28 cellular contexts compared by ENCODE assay signal in genomic region chrX:139560221-139560620, GRCh38. TPM values are rescaled to one million over a fixed set of nuclear protein-coding genes. Genes with fewer than 3 reads are reported as not detected.
DNase-seq lines count a peak whose midpoint lies in the region; ATAC-seq and TF ChIP-seq lines count a peak whose summit lies in the region.
"Had no signal": no experiment of that assay in that cellular context is flagged by ENCODE, and none has a peak within 500 bp of the region (broad histone marks: within the 10 kb centered on the region; RNA-seq: fewer than 3 reads in every experiment).

No MANE protein-coding gene starts in this region.

- TF ChIP-seq POLR2A in IMR-90 (IDR thresholded peaks at IDR 0.05; ENCODE audit: low read depth, low read length) = no peak

- no peak overlapping the region for H3K18ac ChIP-seq in IMR-90 (ENCODE audit: low read depth, low read length)

- H2BK120ac ChIP-seq in IMR-90 (ENCODE audit: low read depth, low read length) = no peak overlapping the region

- H3K23ac ChIP-seq in IMR-90 (ENCODE audit: low read depth, low read length) = no peak overlapping the region

- dilution Hi-C loops in IMR-90 (cut with HindIII; ENCODE audit: low sequenced_read_pairs, unreplicated experiment) = no loop called here

- H4K20me1 ChIP-seq in IMR-90 (ENCODE audit: insufficient read depth, low read length) (no peaks in the 10 kb centered on the region), MM.1S (ENCODE audit: insufficient read depth, low read length) (no peaks in the 10 kb centered on the region)

- H3K27me3 ChIP-seq in IMR-90 (ENCODE audit: control insufficient read depth, insufficient read depth, low read length) = no peaks in the 10 kb centered on the region; the same call in 1 of the 2 replicates
- no peaks in the 10 kb centered on the region for H3K27me3 ChIP-seq in MM.1S (replicated peaks; ENCODE audit: insufficient read depth, low read length)
- H3K27me3 ChIP-seq: body of pancreas, esophagus squamous epithelium had no signal

- H3F3A ChIP-seq in MM.1S (ENCODE audit: insufficient read depth, low read length) = no peaks in the 10 kb centered on the region

- no peak for TF ChIP-seq RAD21 in IMR-90 (IDR thresholded peaks at IDR 0.05; ENCODE audit: low read length)

- no peak overlapping the region for H4K5ac ChIP-seq in IMR-90 (ENCODE audit: low read depth, low read length)

- no peak for ATAC-seq in IMR-90 (ENCODE audit: low read depth)
- ATAC-seq in HG02938 (IDR thresholded peaks at IDR 0.05; ENCODE audit: unreplicated experiment) = no peak
- ATAC-seq: activated CD4-positive, CD25-positive, alpha-beta regulatory T cell treated with anti-CD3 and anti-CD28 coated beads, Interleukin-2, amount 50 U/mL, for 24 hours had no signal

- no peak overlapping the region for H3K56ac ChIP-seq in IMR-90 (ENCODE audit: extremely low read depth, insufficient read depth, low read length)

- no peak overlapping the region for H2BK20ac ChIP-seq in IMR-90 (ENCODE audit: low read depth, low read length)

- no peaks in the 10 kb centered on the region for H3K9me2 ChIP-seq in MM.1S (replicated peaks; ENCODE audit: insufficient read depth, low read length)
- H3K9me2 ChIP-seq: SK-N-SH had no signal

- no peak overlapping the region for H3K4ac ChIP-seq in IMR-90 (ENCODE audit: low read depth, low read length)

- H3K79me1 ChIP-seq in IMR-90 (ENCODE audit: low read depth in 1 of 2, low read length in 2 of 2) = no peaks in the 10 kb centered on the region

- no peak overlapping the region for H4K8ac ChIP-seq in IMR-90 (ENCODE audit: low read depth in 2 of 2, low read length in 2 of 2)

- H3K9ac ChIP-seq in IMR-90 (ENCODE audit: low read depth, low read length) (no peak overlapping the region), MM.1S (ENCODE audit: low read length) (no peak overlapping the region)
- H3K9ac ChIP-seq: BLaER1, SK-N-SH had no signal

- in situ Hi-C loops in IMR-90 (cut with MboI; ENCODE audit: low sequenced_read_pairs) = no loop called here

- H3K14ac ChIP-seq in IMR-90 (replicated peaks; ENCODE audit: low read depth, low read length) = no peak overlapping the region

- no peak overlapping the region for H2AFZ ChIP-seq in IMR-90 (replicated peaks; ENCODE audit: low read length, poor library complexity)
- no peak overlapping the region for H2AFZ ChIP-seq in MM.1S (ENCODE audit: low read length)

- TF ChIP-seq CTCF in IMR-90 (conservative IDR thresholded peaks at IDR 0.05; ENCODE audit: low read depth, low read length) (no peak), cardiac fibroblast (IDR thresholded peaks at IDR 0.05; ENCODE audit: low read depth, low read length) (no peak), MM.1S (IDR thresholded peaks at IDR 0.05; ENCODE audit: low read length) (no peak)

- H3K36me3 ChIP-seq in IMR-90 (ENCODE audit: control insufficient read depth, insufficient read depth, low read length) (no peaks in the 10 kb centered on the region), MM.1S (replicated peaks; ENCODE audit: insufficient read depth, low read length) (no peaks in the 10 kb centered on the region)
- H3K36me3 ChIP-seq: BLaER1, esophagus squamous epithelium, tibial nerve had no signal

- H3K27ac ChIP-seq in IMR-90 (ENCODE audit: insufficient read depth, low read length) (no peak overlapping the region), MM.1S (ENCODE audit: low read length) (no peak overlapping the region)
- H3K27ac ChIP-seq: BLaER1, body of pancreas, dorsolateral prefrontal cortex, esophagus squamous epithelium, tibial nerve had no signal

- no peak overlapping the region for H3K4me2 ChIP-seq in IMR-90 (ENCODE audit: low read depth, low read length)
- H3K4me2 ChIP-seq in MM.1S (ENCODE audit: low read depth, low read length) = no peak overlapping the region
- H3K4me2 ChIP-seq: BLaER1, SK-N-SH had no signal

- H3K9me1 ChIP-seq in IMR-90 (ENCODE audit: insufficient read depth, low read length) = no peaks in the 10 kb centered on the region

- DNase-seq in AG20443 (ENCODE audit: low spot score) (peak; percentile 16), IMR-90 (peak; percentile 0), cardiac fibroblast (ENCODE audit: low read depth in 2 of 2) (peak; percentile 0 to 10), myocyte (ENCODE audit: low read depth) (peak; percentile 9), MM.1S (no peak), amygdala (lab: John Stamatoyannopoulos, UW) (no peak), NCI-H2029 (lab: John Stamatoyannopoulos, UW) (no peak)
- DNase-seq: activated CD4-positive, alpha-beta T cell treated with anti-CD3 and anti-CD28 coated beads, Interleukin-2, amount 50 U/mL, for 4 hours; activated gamma-delta T cell treated with Interleukin-2 at 50 U/mL for 16 hours; activated naive CD8-positive, alpha-beta T cell treated with anti-CD3 and anti-CD28 coated beads, Interleukin-2, amount 10 ng/mL, durations not matched to agents 7 days and 5 days; activated T-cell treated with anti-CD3 and anti-CD28 coated beads, Interleukin-2, amount 50 U/mL, for 48 hours; DMS 273 treated with DMSO at 0.1 percent for 48 hours; dorsolateral prefrontal cortex; esophagus squamous epithelium; GOT3; NCI-H2227 treated with DMSO at 0.1 percent for 48 hours; NK-92 treated with Interleukin-12 subunit alpha and Interleukin-12 subunit beta, amount 100 ng/mL, for 24 hours; stimulated activated CD4-positive, alpha-beta T cell treated with anti-CD3 and anti-CD28 coated beads, Interleukin-12 subunit alpha, Interleukin-12 subunit beta, amount 100 ng/mL, for 4 hours had no signal

- POLR2A ChIA-PET in IMR-90 (lab: Charles Lee; ENCODE audit: unreplicated experiment) = no interaction called here

- H2AK9ac ChIP-seq in IMR-90 (replicated peaks; ENCODE audit: low read depth, low read length, poor library complexity) = no peak overlapping the region

- H2BK5ac ChIP-seq in IMR-90 (ENCODE audit: low read depth, low read length, poor library complexity, severe bottlenecking) = no peak overlapping the region

- intact Hi-C loops in IMR-90 (cut with micrococcal nuclease) = no loop called here

- no peak overlapping the region for H4K91ac ChIP-seq in IMR-90 (ENCODE audit: insufficient read depth, low read depth, low read length)

- H2AK5ac ChIP-seq in IMR-90 (ENCODE audit: low read depth, low read length) = no peak overlapping the region

- H3K4me1 ChIP-seq in IMR-90 (ENCODE audit: control insufficient read depth, insufficient read depth, low read length) (no peaks in the 10 kb centered on the region), MM.1S (ENCODE audit: low read length) (no peaks in the 10 kb centered on the region)
- H3K4me1 ChIP-seq: body of pancreas, esophagus squamous epithelium, tibial nerve had no signal

- H2BK15ac ChIP-seq in IMR-90 (ENCODE audit: low read depth, low read length) = no peak overlapping the region

- H3K9me3 ChIP-seq in IMR-90 (ENCODE audit: control insufficient read depth, insufficient read depth, low read length) (no peaks in the 10 kb centered on the region), MM.1S (replicated peaks; ENCODE audit: insufficient read depth, low read length) (no peaks in the 10 kb centered on the region)
- H3K9me3 ChIP-seq: BLaER1, body of pancreas, esophagus squamous epithelium, SK-N-SH, tibial nerve had no signal

- CTCF ChIA-PET in IMR-90 (lab: Yijun Ruan, JAX) = interaction anchor here (0.7 to 0.9 kb wide), 2 partner anchors 15 to 17 kb away, joined by 3 read pairs; no protein-coding TSS in a partner anchor

- no peak overlapping the region for H3K4me3 ChIP-seq in IMR-90 (ENCODE audit: insufficient read depth, low read depth, low read length)
- no peak overlapping the region for H3K4me3 ChIP-seq in cardiac fibroblast (replicated peaks in 1 of 2; ENCODE audit: low read depth in 2 of 2, low read length in 2 of 2)
- H3K4me3 ChIP-seq in MM.1S (ENCODE audit: low read length) = no peak overlapping the region
- H3K4me3 ChIP-seq: BLaER1, body of pancreas, dorsolateral prefrontal cortex, esophagus squamous epithelium, tibial nerve had no signal

- no peaks in the 10 kb centered on the region for H3K79me2 ChIP-seq in MM.1S (ENCODE audit: low read length)

- no TSS peak for BruUV-seq in IMR-90 (replicated peaks; lab: Mats Ljungman, UMichigan)

TF ChIP-seq in IMR-90, 13 proteins besides CTCF, POLR2A, EP300 and RAD21:
- TF ChIP-seq ELK1 (IDR thresholded peaks at IDR 0.05; ENCODE audit: borderline replicate concordance, low read depth, low read length) (no peak), CEBPB (IDR thresholded peaks at IDR 0.05; ENCODE audit: low read depth, low read length) (no peak), USF2 (IDR thresholded peaks at IDR 0.05; ENCODE audit: low read depth, low read length) (no peak), MAFK (IDR thresholded peaks at IDR 0.05; ENCODE audit: low read depth, low read length) (no peak)
TF ChIP-seq in IMR-90: peak in this region for 0.

RNA-seq across cellular contexts. Expression of gene F9, which starts 29.7 kb away (rescaled TPM):
- not detected in 2 replicates for total RNA-seq in IMR-90 (2012; rRNA removed)
- polyA plus RNA-seq in IMR-90 (2012; rRNA removed) = not detected in 2 replicates
- polyA plus RNA-seq in IMR-90 (2012; cell fraction: cytosol; rRNA removed) = not detected in 2 replicates
- not detected in 2 replicates for polyA plus RNA-seq in IMR-90 (2012; cell fraction: nucleus; rRNA removed; ENCODE audit: low replicate concordance)
- not detected in 2 replicates for total RNA-seq in myocyte
- not detected for polyA plus RNA-seq in myocyte (2012)
- total RNA-seq: activated naive CD8-positive, alpha-beta T cell treated with anti-CD3 and anti-CD28 coated beads, Interleukin-2, amount 10 ng/mL, durations not matched to agents 7 days and 5 days; body of pancreas; chondrocyte; dorsolateral prefrontal cortex; esophagus squamous epithelium; neural crest cell; sciatic nerve; tibial nerve had no signal
- polyA plus RNA-seq: immature natural killer cell, SK-N-SH had no signal

Comparison
In these comparisons a context has a peak if more than half of its experiments do, and no peak if none do; other contexts are left out.
1. DNase-seq: peak in AG20443 (single experiment), IMR-90 (single experiment), cardiac fibroblast (2 of 2) and myocyte (single experiment); none in MM.1S (single experiment), amygdala (0 of 56) and NCI-H2029 (single experiment).